ENCODE assay signal across 15 cellular contexts in genomic region chr7:44321796-44322195, GRCh38.
"Had no signal": no experiment of that assay in that cellular context is flagged by ENCODE, and none has a peak within 500 bp of the region (broad histone marks: within the 10 kb centered on the region; RNA-seq: fewer than 3 reads in every experiment).

No MANE protein-coding gene starts in this region.

- H3K9me3 ChIP-seq: colonic mucosa, tibial nerve had no signal

- DNase-seq: activated CD4-positive, alpha-beta T cell treated with anti-CD3 and anti-CD28 coated beads, Interleukin-2, amount 50 U/mL, for 1 hour; activated CD8-positive, alpha-beta memory T cell treated with anti-CD3 and anti-CD28 coated beads, Interleukin-2, amount 50 U/mL, for 4 hours; activated gamma-delta T cell treated with Interleukin-2 at 50 U/mL for 16 hours; activated naive CD8-positive, alpha-beta T cell treated with anti-CD3 and anti-CD28 coated beads, Interleukin-2, amount 10 ng/mL, durations not matched to agents 7 days and 5 days; activated T-cell treated with anti-CD3 and anti-CD28 coated beads, Interleukin-2, amount 50 U/mL, for 72 hours; colonic mucosa; erythroblast; natural killer cell; small intestine; stimulated activated CD4-positive, alpha-beta T cell treated with anti-CD3 and anti-CD28 coated beads, Interleukin-15, amount 100 ng/mL, for 24 hours; stimulated activated CD4-positive, alpha-beta T cell treated with anti-CD3 and anti-CD28 coated beads, Interleukin-2, amount 100 ng/mL, for 48 hours had no signal

- H3K4me3 Mint-ChIP-seq: activated naive CD8-positive, alpha-beta T cell treated with anti-CD3 and anti-CD28 coated beads, Interleukin-2, amount 10 ng/mL, durations not matched to agents 7 days and 5 days; activated T-cell treated with anti-CD3 and anti-CD28 coated beads, Interleukin-2, amount 50 U/mL, for 72 hours; natural killer cell; stimulated activated naive CD8-positive, alpha-beta T cell treated with anti-CD3 and anti-CD28 coated beads, Interleukin-15, Interleukin-2, amounts not matched to agents 100 ng/mL and 50 ng/mL, for 24 hours; T-helper 1 cell treated with Interleukin-12 subunit alpha and Interleukin-12 subunit beta and Interleukin-4 antibody, amounts not matched to agents 30 μg/mL and 1 μg/mL, for 36 hours had no signal

- H3K4me1 ChIP-seq: colonic mucosa had no signal

- H3K36me3 ChIP-seq: colonic mucosa, tibial nerve had no signal

- H3K4me3 ChIP-seq: colonic mucosa, tibial nerve had no signal

- H3K36me3 Mint-ChIP-seq: activated naive CD8-positive, alpha-beta T cell treated with anti-CD3 and anti-CD28 coated beads, Interleukin-2, amount 10 ng/mL, durations not matched to agents 7 days and 5 days; natural killer cell had no signal

- H3K27ac Mint-ChIP-seq: activated naive CD8-positive, alpha-beta T cell treated with anti-CD3 and anti-CD28 coated beads, Interleukin-2, amount 10 ng/mL, durations not matched to agents 7 days and 5 days; activated T-cell treated with anti-CD3 and anti-CD28 coated beads, Interleukin-2, amount 50 U/mL, for 72 hours; natural killer cell; stimulated activated naive CD8-positive, alpha-beta T cell treated with anti-CD3 and anti-CD28 coated beads, Interleukin-15, Interleukin-2, amounts not matched to agents 100 ng/mL and 50 ng/mL, for 24 hours; T-helper 1 cell treated with Interleukin-12 subunit alpha and Interleukin-12 subunit beta and Interleukin-4 antibody, amounts not matched to agents 30 μg/mL and 1 μg/mL, for 36 hours had no signal

- H3K9me3 Mint-ChIP-seq: activated naive CD8-positive, alpha-beta T cell treated with anti-CD3 and anti-CD28 coated beads, Interleukin-2, amount 10 ng/mL, durations not matched to agents 7 days and 5 days; activated T-cell treated with anti-CD3 and anti-CD28 coated beads, Interleukin-2, amount 50 U/mL, for 72 hours; natural killer cell; stimulated activated naive CD8-positive, alpha-beta T cell treated with anti-CD3 and anti-CD28 coated beads, Interleukin-15, Interleukin-2, amounts not matched to agents 100 ng/mL and 50 ng/mL, for 24 hours; T-helper 1 cell treated with Interleukin-12 subunit alpha and Interleukin-12 subunit beta and Interleukin-4 antibody, amounts not matched to agents 30 μg/mL and 1 μg/mL, for 36 hours had no signal

- H3K27ac ChIP-seq: colonic mucosa had no signal

- ATAC-seq: activated CD4-positive, CD25-positive, alpha-beta regulatory T cell treated with anti-CD3 and anti-CD28 coated beads, Interleukin-2, amount 50 U/mL, for 24 hours; activated T-cell treated with anti-CD3 and anti-CD28 coated beads, Interleukin-2, amount 50 U/mL, for 72 hours; natural killer cell had no signal
